Comparison of ENCODE assay signal across 1 cellular context in the genomic region with DNA sequence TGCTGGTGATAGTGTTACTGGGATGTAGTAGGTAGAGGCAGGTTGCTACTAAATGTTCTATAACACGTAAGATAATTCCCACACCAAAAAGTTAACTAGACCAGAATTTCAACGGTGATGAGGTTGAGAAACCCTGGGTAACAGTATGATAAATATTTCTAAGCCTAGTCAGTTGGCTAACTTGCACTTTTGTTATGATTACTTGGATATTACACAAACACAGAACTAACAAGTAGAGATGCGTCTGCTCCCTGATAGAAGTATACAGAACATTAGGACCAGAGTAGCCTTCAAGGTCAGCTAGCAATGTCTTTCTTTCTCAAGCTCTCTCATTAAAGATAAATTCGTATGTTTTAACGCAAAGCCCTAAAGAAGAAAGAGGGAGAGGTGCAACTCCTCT.
TF ChIP-seq lines count a peak whose summit lies in the region.

No MANE protein-coding gene starts in this region.

TF ChIP-seq in GM23338, 12 proteins besides CTCF, POLR2A, EP300 and RAD21 (continued from another document):
- TF ChIP-seq CREB1 (CRISPR knock-in tag; IDR thresholded peaks at IDR 0.05; ENCODE audit: low read depth) (no peak), ZNF114 (CRISPR knock-in tag; IDR thresholded peaks at IDR 0.05) (no peak)
- TF ChIP-seq, protein P1, sequence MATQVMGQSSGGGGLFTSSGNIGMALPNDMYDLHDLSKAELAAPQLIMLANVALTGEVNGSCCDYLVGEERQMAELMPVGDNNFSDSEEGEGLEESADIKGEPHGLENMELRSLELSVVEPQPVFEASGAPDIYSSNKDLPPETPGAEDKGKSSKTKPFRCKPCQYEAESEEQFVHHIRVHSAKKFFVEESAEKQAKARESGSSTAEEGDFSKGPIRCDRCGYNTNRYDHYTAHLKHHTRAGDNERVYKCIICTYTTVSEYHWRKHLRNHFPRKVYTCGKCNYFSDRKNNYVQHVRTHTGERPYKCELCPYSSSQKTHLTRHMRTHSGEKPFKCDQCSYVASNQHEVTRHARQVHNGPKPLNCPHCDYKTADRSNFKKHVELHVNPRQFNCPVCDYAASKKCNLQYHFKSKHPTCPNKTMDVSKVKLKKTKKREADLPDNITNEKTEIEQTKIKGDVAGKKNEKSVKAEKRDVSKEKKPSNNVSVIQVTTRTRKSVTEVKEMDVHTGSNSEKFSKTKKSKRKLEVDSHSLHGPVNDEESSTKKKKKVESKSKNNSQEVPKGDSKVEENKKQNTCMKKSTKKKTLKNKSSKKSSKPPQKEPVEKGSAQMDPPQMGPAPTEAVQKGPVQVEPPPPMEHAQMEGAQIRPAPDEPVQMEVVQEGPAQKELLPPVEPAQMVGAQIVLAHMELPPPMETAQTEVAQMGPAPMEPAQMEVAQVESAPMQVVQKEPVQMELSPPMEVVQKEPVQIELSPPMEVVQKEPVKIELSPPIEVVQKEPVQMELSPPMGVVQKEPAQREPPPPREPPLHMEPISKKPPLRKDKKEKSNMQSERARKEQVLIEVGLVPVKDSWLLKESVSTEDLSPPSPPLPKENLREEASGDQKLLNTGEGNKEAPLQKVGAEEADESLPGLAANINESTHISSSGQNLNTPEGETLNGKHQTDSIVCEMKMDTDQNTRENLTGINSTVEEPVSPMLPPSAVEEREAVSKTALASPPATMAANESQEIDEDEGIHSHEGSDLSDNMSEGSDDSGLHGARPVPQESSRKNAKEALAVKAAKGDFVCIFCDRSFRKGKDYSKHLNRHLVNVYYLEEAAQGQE (IDR thresholded peaks at IDR 0.05; ENCODE audit: unreplicated experiment): no peak
